In genomic region chr1:22597996-22598395, GRCh38 we compare ENCODE assay signal across 39 cellular contexts. TPM values are rescaled to one million over a fixed set of nuclear protein-coding genes. Genes with fewer than 3 reads are reported as not detected.
"Had no signal": no experiment of that assay in that cellular context is flagged by ENCODE, and none has a peak within 500 bp of the region (broad histone marks: within the 10 kb centered on the region; RNA-seq: fewer than 3 reads in every experiment).

No MANE protein-coding gene starts in this region.

- H3K36me3 ChIP-seq: MG63 had no signal

- H3K9me3 ChIP-seq: MG63 had no signal

- DNase-seq: Karpas-422, Kasumi-1, KBM-7, KG1, MG63, MM.1S, MV-4-11, NCI-H1048, NCI-H1092, NCI-H1092 treated with DMSO at 0.1 percent for 48 hours, NCI-H1105, NCI-H1105 treated with DMSO at 0.1 percent for 48 hours, NCI-H1417, NCI-H1417 treated with DMSO at 0.1 percent for 48 hours, NCI-H1436, NCI-H1436 treated with DMSO at 0.1 percent for 48 hours, NCI-H146, NCI-H1694, NCI-H1694 treated with DMSO at 0.1 percent for 48 hours, NCI-H187, NCI-H187 treated with DMSO at 0.1 percent for 48 hours, NCI-H1930, NCI-H2029, NCI-H2029 treated with DMSO at 0.1 percent for 48 hours, NCI-H2081, NCI-H2081 treated with DMSO at 0.1 percent for 48 hours, NCI-H2107, NCI-H2171, NCI-H2171 treated with DMSO at 0.1 percent for 48 hours, NCI-H2227 treated with DMSO at 0.1 percent for 48 hours, NCI-H226, NCI-H345, NCI-H446, NCI-H446 treated with DMSO at 0.1 percent for 48 hours had no signal

- H3K9ac ChIP-seq: KMS-11 had no signal

- H3K27ac ChIP-seq: KMS-11 had no signal

- H3K4me3 ChIP-seq: MG63 had no signal

- H3K4me2 ChIP-seq: KMS-11 had no signal

RNA-seq across cellular contexts. Expression of gene EPHA8, which starts 34.7 kb away (rescaled TPM):
- total RNA-seq: LHCN-M2, M059J, MCF 10A had no signal

RNA-seq across cellular contexts. Expression of gene C1QA, which starts 38.4 kb away (rescaled TPM):
- total RNA-seq: LHCN-M2, M059J, MCF 10A, NCI-H460 had no signal

RNA-seq across cellular contexts. Expression of gene C1QC, which starts 45.4 kb away (rescaled TPM):
- total RNA-seq: LHCN-M2, M059J, MCF 10A, NCI-H460 had no signal

RNA-seq across cellular contexts. Expression of gene C1QB, which starts 55.0 kb away (rescaled TPM):
- total RNA-seq: LHCN-M2, M059J, MCF 10A, NCI-H460 had no signal
